In genomic region chr15:72474466-72474911, GRCh38 we compare ENCODE assay signal across 8 cellular contexts. TPM values are rescaled to one million over a fixed set of nuclear protein-coding genes. Genes with fewer than 3 reads are reported as not detected.
DNase-seq lines count a peak whose midpoint lies in the region; ATAC-seq and TF ChIP-seq lines count a peak whose summit lies in the region.

No MANE protein-coding gene starts in this region.

- TF ChIP-seq CTCF in activated B cell treated with CpG ODN at 0.5 μM for 24 hours (IDR thresholded peaks at IDR 0.05) (no peak), cardiac muscle cell (IDR thresholded peaks at IDR 0.05; ENCODE audit: low read depth, low read length) (no peak)

- CTCF ChIA-PET in activated B cell treated with CpG ODN at 0.5 μM for 24 hours (lab: Charles Lee): no interaction called here

- no peaks in the 10 kb centered on the region for H3K9me3 ChIP-seq in cardiac muscle cell (ENCODE audit: low read depth)

- peak overlapping the region; percentile 99 for H3K27ac ChIP-seq in cardiac muscle cell

- peak overlapping the region; percentile 97 for H3K4me3 ChIP-seq in cardiac muscle cell

- peaks cover 44% of the 10 kb centered on the region for H3K4me1 Mint-ChIP-seq in activated B cell treated with CpG ODN at 0.5 μM for 24 hours

- H3K27me3 ChIP-seq in cardiac muscle cell: no peaks in the 10 kb centered on the region

- no peaks in the 10 kb centered on the region for H3K27me3 Mint-ChIP-seq in activated B cell treated with CpG ODN at 0.5 μM for 24 hours

- peak overlapping the region; percentile 99 for H3K27ac Mint-ChIP-seq in activated B cell treated with CpG ODN at 0.5 μM for 24 hours

- H3K36me3 Mint-ChIP-seq in activated B cell treated with CpG ODN at 0.5 μM for 24 hours (ENCODE audit: low read depth): peaks cover 40% of the 10 kb centered on the region

- POLR2A ChIA-PET in activated B cell treated with CpG ODN at 0.5 μM for 24 hours (lab: Charles Lee): interaction anchor here (0.7 to 3.9 kb wide), 7 partner anchors 12 to 356 kb away, joined by 3 to 59 read pairs (median 23); partner anchors contain the start of genes BBS4, HEXA, HIGD2B and MYO9A

- H3K9me3 Mint-ChIP-seq in activated B cell treated with CpG ODN at 0.5 μM for 24 hours: no peaks in the 10 kb centered on the region

- peaks cover 6% of the 10 kb centered on the region for H3K36me3 ChIP-seq in cardiac muscle cell

- H3K4me1 ChIP-seq in cardiac muscle cell (ENCODE audit: low read depth): peaks cover 17% of the 10 kb centered on the region

- intact Hi-C loops in activated B cell treated with CpG ODN at 0.5 μM for 24 hours (cut with micrococcal nuclease): loop anchor here (1.0 to 10.0 kb wide), 8 partner anchors 98 to 356 kb away; partner anchors contain the start of genes ADPGK, BBS4, CELF6 and GRAMD2A

- peak overlapping the region; percentile 97 for H3K4me3 Mint-ChIP-seq in activated B cell treated with CpG ODN at 0.5 μM for 24 hours

- DNase-seq in activated B cell treated with CpG ODN at 0.5 μM for 24 hours (no peak), cardiac muscle cell (ENCODE audit: low read depth in 1 of 2, low spot score in 1 of 2) (peak in 1 of 2 donors; percentile 42), retina (peak; percentile 79), H4 (ENCODE audit: low spot score) (no peak), kidney glomerular epithelial cell (lab: John Stamatoyannopoulos, UW) (no peak), NCI-H510A treated with DMSO at 0.1 percent for 48 hours (lab: John Stamatoyannopoulos, UW) (no peak)

- ATAC-seq in GM18502 (IDR thresholded peaks at IDR 0.05; ENCODE audit: poor library complexity, unreplicated experiment) (peak; percentile 33), HG02759 (IDR thresholded peaks at IDR 0.05; ENCODE audit: unreplicated experiment) (peak; percentile 12), activated B cell treated with CpG ODN at 0.5 μM for 24 hours (ENCODE audit: low read depth) (peak; percentile 12)

RNA-seq across cellular contexts. Expression of gene ARIH1, which starts 0.4 kb away (rescaled TPM):
- total RNA-seq in activated B cell treated with CpG ODN at 0.5 μM for 24 hours (142 and 159 TPM in 2 replicates), cardiac muscle cell (35.5 and 93.1 TPM in 2 replicates)
- 132 and 163 TPM in 2 replicates for polyA plus RNA-seq in cardiac muscle cell
- total RNA-seq in H4 (2014; rRNA removed; shearing (Covaris generic)): 25.6 and 32.2 TPM in 2 replicates
